In genomic region chr15:66723826-66724731, GRCh38 we compare ENCODE assay signal across 1 cellular context.
TF ChIP-seq lines count a peak whose summit lies in the region.

No MANE protein-coding gene starts in this region.

TF ChIP-seq in K562, 482 proteins besides CTCF, POLR2A, EP300 and RAD21 (continued from another document):
- TF ChIP-seq JUNB (CRISPR knock-in tag; conservative IDR thresholded peaks at IDR 0.05) (no peak), TSHZ1 (CRISPR knock-in tag; IDR thresholded peaks at IDR 0.05) (no peak), SUPT5H (IDR thresholded peaks at IDR 0.05) (no peak), CEBPB (tag; IDR thresholded peaks at IDR 0.05) (no peak), ZNF655 (CRISPR knock-in tag; IDR thresholded peaks at IDR 0.05) (no peak), ZNF165 (CRISPR knock-in tag; IDR thresholded peaks at IDR 0.05; ENCODE audit: borderline replicate concordance) (no peak), SMARCE1 (IDR thresholded peaks at IDR 0.05) (peak; percentile 13; the same call in 1 of the 2 replicates), CHD4 (IDR thresholded peaks at IDR 0.05; ENCODE audit: insufficient read depth, insufficient replicate concordance, low read depth, low read length, poor library complexity, severe bottlenecking) (no peak), TRIM24 (IDR thresholded peaks at IDR 0.05) (no peak), DACH1 (IDR thresholded peaks at IDR 0.05; ENCODE audit: partially characterized antibody) (peak; percentile 60), BCL6 (CRISPR knock-in tag; IDR thresholded peaks at IDR 0.05) (no peak), ZNF518B (CRISPR knock-in tag; IDR thresholded peaks at IDR 0.05) (no peak), CBX5 (IDR thresholded peaks at IDR 0.05; ENCODE audit: borderline replicate concordance, low read depth) (no peak), ARID3A (IDR thresholded peaks at IDR 0.05; ENCODE audit: borderline replicate concordance, low read depth, low read length) (no peak), RBM22 (IDR thresholded peaks at IDR 0.05; ENCODE audit: low read depth, low read length, poor library complexity, severe bottlenecking) (no peak), ZNF324 (CRISPR knock-in tag; IDR thresholded peaks at IDR 0.05) (no peak), EHMT2 (IDR thresholded peaks at IDR 0.05) (0 out of 2 replicates have a peak, but pooled peaks have one; percentile 15), ARID1B (IDR thresholded peaks at IDR 0.05) (peak; percentile 43), ADNP (tag; IDR thresholded peaks at IDR 0.05) (peak; percentile 71), SAFB (IDR thresholded peaks at IDR 0.05; ENCODE audit: borderline replicate concordance, low read depth, low read length) (no peak), RCOR1 (IDR thresholded peaks at IDR 0.05; ENCODE audit: borderline replicate concordance in 1 of 2, low read depth in 2 of 2, low read length in 2 of 2) (no peak)
